Comparison of ENCODE assay signal across 10 cellular contexts in the genomic region with DNA sequence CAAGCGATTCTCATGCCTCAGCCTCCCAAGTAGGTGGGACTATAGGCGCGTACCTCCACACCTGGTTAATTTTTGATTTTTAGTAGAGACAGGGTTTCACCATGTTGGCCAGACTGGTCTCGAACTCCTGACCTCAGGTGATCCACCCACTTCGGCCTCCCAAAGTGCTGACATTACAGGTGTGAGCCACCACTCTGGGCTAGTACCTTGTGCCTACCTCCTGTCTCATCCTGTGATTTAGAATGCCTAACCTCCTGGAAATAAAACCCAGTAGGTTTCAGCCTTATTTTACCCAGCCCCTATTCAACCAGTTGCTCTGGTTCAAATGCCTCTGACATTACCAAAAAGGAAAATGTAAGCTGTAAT. TPM values are rescaled to one million over a fixed set of nuclear protein-coding genes. Genes with fewer than 3 reads are reported as not detected.
A peak's percentile ranks its signal among the peaks of the same experiment; 100 is the strongest.
DNase-seq lines count a peak whose midpoint lies in the region; ATAC-seq, FAIRE-seq and TF ChIP-seq lines count a peak whose summit lies in the region.
"Not testable (repeated sequence)": the region's sequence is repeated elsewhere in the genome, so short reads cannot be mapped to it uniquely, and the experiment has no call there.
"Had no signal": no experiment of that assay in that cellular context is flagged by ENCODE, and none has a peak within 500 bp of the region (broad histone marks: within the 10 kb centered on the region; RNA-seq: fewer than 3 reads in every experiment).

No MANE protein-coding gene starts in this region.

- TF ChIP-seq CTCF in CD4-positive, alpha-beta T cell (IDR thresholded peaks at IDR 0.05); GM23338 (conservative IDR thresholded peaks at IDR 0.05; ENCODE audit: low read depth in 2 of 2); HepG2 (CRISPR knock-in tag; IDR thresholded peaks at IDR 0.05); nephron progenitor cell (IDR thresholded peaks at IDR 0.05): not testable (repeated sequence)

- not testable (repeated sequence) for TF ChIP-seq POLR2A in HepG2 (IDR thresholded peaks at IDR 0.05; ENCODE audit: insufficient read depth in 1 of 2, low read depth in 2 of 2, low read length in 2 of 2)

- H4K20me1 ChIP-seq in GM23338 (replicated peaks; ENCODE audit: insufficient read depth); HepG2 (ENCODE audit: insufficient read depth, low read length): not testable (repeated sequence)

- H3K4me2 ChIP-seq in GM23338; HepG2 (ENCODE audit: low read depth, low read length): not testable (repeated sequence)

- H3K9me3 ChIP-seq in CD4-positive, alpha-beta T cell (ENCODE audit: control insufficient read depth, low read length); HepG2 (ENCODE audit: low read length): not testable (repeated sequence)

- H3K79me2 ChIP-seq in GM23338 (replicated peaks; ENCODE audit: insufficient read depth); HepG2 (ENCODE audit: insufficient read depth, low read length): not testable (repeated sequence)

- peak overlapping the region; percentile 72 for H3K4me3 Mint-ChIP-seq in CD4-positive, alpha-beta T cell
- H3K4me3 Mint-ChIP-seq in GM23338 (peak overlapping the region; percentile 10; the same call in 1 of the 3 replicates), nephron progenitor cell (peak overlapping the region; percentile 32)
- H3K4me3 Mint-ChIP-seq in activated T-helper 1 cell treated with anti-CD3 and anti-CD28 coated beads, Interleukin-12 subunit alpha, Interleukin-12 subunit beta, Interleukin-2, Interleukin-4 antibody, amounts not matched to agents 30 ng/mL and 10 ng/mL and 1 ng/mL, durations not matched to agents 14 hours and 24 hours and 36 hours = peak overlapping the region; percentile 37
- H3K4me3 Mint-ChIP-seq in activated naive CD8-positive, alpha-beta T cell = peak overlapping the region; percentile 38
- H3K4me3 Mint-ChIP-seq in central memory CD8-positive, alpha-beta T cell = peak overlapping the region; percentile 25

- not testable (repeated sequence) for BruUV-seq in HepG2 (replicated peaks; lab: Mats Ljungman, UMichigan)

- H3K27me3 Mint-ChIP-seq in CD4-positive, alpha-beta T cell; activated T-helper 1 cell treated with anti-CD3 and anti-CD28 coated beads, Interleukin-12 subunit alpha, Interleukin-12 subunit beta, Interleukin-2, Interleukin-4 antibody, amounts not matched to agents 30 ng/mL and 10 ng/mL and 1 ng/mL, durations not matched to agents 14 hours and 24 hours and 36 hours (ENCODE audit: insufficient read depth); activated naive CD8-positive, alpha-beta T cell; central memory CD8-positive, alpha-beta T cell: not testable (repeated sequence)
- H3K27me3 Mint-ChIP-seq in GM23338 (ENCODE audit: insufficient read depth, low read depth, poor library complexity) (peaks cover 47% of the 10 kb centered on the region), nephron progenitor cell (ENCODE audit: low read depth, poor library complexity) (peaks cover 81% of the 10 kb centered on the region)

- not testable (repeated sequence) for H3K9me2 ChIP-seq in GM23338 (ENCODE audit: insufficient read depth)

- not testable (repeated sequence) for H3K4me1 ChIP-seq in GM23338 (ENCODE audit: insufficient read depth)
- peaks cover 17% of the 10 kb centered on the region for H3K4me1 ChIP-seq in HepG2 (ENCODE audit: insufficient read depth, low read length)

- TF ChIP-seq EP300 in HepG2 (IDR thresholded peaks at IDR 0.05; ENCODE audit: low read depth in 2 of 2, low read length in 2 of 2); HepG2 (CRISPR knock-in tag; IDR thresholded peaks at IDR 0.05; ENCODE audit: borderline replicate concordance): not testable (repeated sequence)

- not testable (repeated sequence) for H3K9ac ChIP-seq in HepG2 (ENCODE audit: insufficient read depth, low read depth, low read length)

- H3K9me3 Mint-ChIP-seq in CD4-positive, alpha-beta T cell; GM23338; activated T-helper 1 cell treated with anti-CD3 and anti-CD28 coated beads, Interleukin-12 subunit alpha, Interleukin-12 subunit beta, Interleukin-2, Interleukin-4 antibody, amounts not matched to agents 30 ng/mL and 10 ng/mL and 1 ng/mL, durations not matched to agents 14 hours and 24 hours and 36 hours; activated naive CD8-positive, alpha-beta T cell (ENCODE audit: low read depth); central memory CD8-positive, alpha-beta T cell; nephron progenitor cell: not testable (repeated sequence)

- ATAC-seq in CD4-positive, alpha-beta T cell (ENCODE audit: poor library complexity); GM23338; central memory CD8-positive, alpha-beta T cell (replicated peaks; ENCODE audit: extremely low read depth, poor library complexity, severe bottlenecking); HepG2: not testable (repeated sequence)

- not testable (repeated sequence) for H3K4me3 ChIP-seq in GM23338; HepG2 (replicated peaks in 1 of 3; ENCODE audit: insufficient read depth in 1 of 3, low read depth in 2 of 3, low read length in 3 of 3)

- not testable (repeated sequence) for DNase-seq in CD4-positive, alpha-beta T cell; GM23338 (ENCODE audit: low spot score); activated T-helper 1 cell treated with anti-CD3 and anti-CD28 coated beads, Interleukin-12 subunit alpha, Interleukin-12 subunit beta, Interleukin-2, Interleukin-4 antibody, amounts not matched to agents 30 ng/mL and 10 ng/mL and 1 ng/mL, durations not matched to agents 14 hours and 24 hours and 36 hours (ENCODE audit: low spot score); central memory CD8-positive, alpha-beta T cell (ENCODE audit: low spot score in 2 of 2); HepG2 (ENCODE audit: low spot score); nephron progenitor cell

- not testable (repeated sequence) for H3K27ac Mint-ChIP-seq in CD4-positive, alpha-beta T cell; GM23338; activated T-helper 1 cell treated with anti-CD3 and anti-CD28 coated beads, Interleukin-12 subunit alpha, Interleukin-12 subunit beta, Interleukin-2, Interleukin-4 antibody, amounts not matched to agents 30 ng/mL and 10 ng/mL and 1 ng/mL, durations not matched to agents 14 hours and 24 hours and 36 hours; activated naive CD8-positive, alpha-beta T cell; central memory CD8-positive, alpha-beta T cell (ENCODE audit: low read depth); nephron progenitor cell

- not testable (repeated sequence) for H3K36me3 Mint-ChIP-seq in CD4-positive, alpha-beta T cell (ENCODE audit: low read depth); GM23338 (ENCODE audit: low read depth); activated T-helper 1 cell treated with anti-CD3 and anti-CD28 coated beads, Interleukin-12 subunit alpha, Interleukin-12 subunit beta, Interleukin-2, Interleukin-4 antibody, amounts not matched to agents 30 ng/mL and 10 ng/mL and 1 ng/mL, durations not matched to agents 14 hours and 24 hours and 36 hours (ENCODE audit: low read depth); activated naive CD8-positive, alpha-beta T cell; nephron progenitor cell (ENCODE audit: low read depth)
- peaks cover 11% of the 10 kb centered on the region for H3K36me3 Mint-ChIP-seq in central memory CD8-positive, alpha-beta T cell (ENCODE audit: insufficient read depth)

- POLR2A ChIA-PET in CD4-positive, alpha-beta T cell (lab: Charles Lee) = not testable (repeated sequence)
- POLR2A ChIA-PET in HepG2 (lab: Yijun Ruan, JAX) = interaction anchor here (0.7 to 1.0 kb wide), 3 partner anchors 56 to 624 kb away, joined by 3 to 4 read pairs (median 4); a partner anchor contains a TSS

- H3K36me3 ChIP-seq in GM23338 (ENCODE audit: insufficient read depth); HepG2 (replicated peaks in 1 of 2; ENCODE audit: control insufficient read depth in 1 of 2, insufficient read depth in 2 of 2, low read length in 2 of 2): not testable (repeated sequence)

- intact Hi-C loops in CD4-positive, alpha-beta T cell (cut with DNase I, micrococcal nuclease) = loop anchor here (5.0 to 10.0 kb wide), 3 partner anchors 121 to 349 kb away; a partner anchor contains a TSS
- intact Hi-C loops in activated T-helper 1 cell treated with anti-CD3 and anti-CD28 coated beads, Interleukin-12 subunit alpha, Interleukin-12 subunit beta, Interleukin-2, Interleukin-4 antibody, amounts not matched to agents 30 ng/mL and 10 ng/mL and 1 ng/mL, durations not matched to agents 14 hours and 24 hours and 36 hours (cut with micrococcal nuclease) = loop anchor here (10.0 kb wide), 1 partner anchor 1289 kb away; no protein-coding TSS in a partner anchor
- intact Hi-C loops in HepG2 (cut with micrococcal nuclease; ENCODE audit: unreplicated experiment) = not testable (repeated sequence)

- 31% methylated on average over 5 of the region's 5 CpGs for WGBS in HepG2 (ENCODE audit: low lambda C conversion rate)

- not testable (repeated sequence) for H3K27me3 ChIP-seq in CD4-positive, alpha-beta T cell (ENCODE audit: control insufficient read depth, insufficient read depth, low read length)
- H3K27me3 ChIP-seq in GM23338 (ENCODE audit: insufficient read depth) = peaks cover 80% of the 10 kb centered on the region
- H3K27me3 ChIP-seq in HepG2 (ENCODE audit: control insufficient read depth in 1 of 2, insufficient read depth in 2 of 2, low read length in 2 of 2) = peaks cover 2 to 25% of the 10 kb centered on the region in 2 experiments; a peak in 2 of 5 replicates

- H2AFZ ChIP-seq in GM23338; HepG2 (ENCODE audit: low read length): not testable (repeated sequence)

- H3K27ac ChIP-seq in CD4-positive, alpha-beta T cell (ENCODE audit: low read depth, low read length); GM23338 (ENCODE audit: low read depth); HepG2 (ENCODE audit: extremely low read length, insufficient read depth, low read length): not testable (repeated sequence)

- in situ Hi-C loops in HepG2 (cut with HindIII; ENCODE audit: extremely low pct_ligation_motif_present, low pct_unique_long_range_greater_than_20kb) = not testable (repeated sequence)

- FAIRE-seq in HepG2 (lab: Jason Lieb, UNC) = not testable (repeated sequence)

- peaks cover 21% of the 10 kb centered on the region for H3K4me1 Mint-ChIP-seq in CD4-positive, alpha-beta T cell (ENCODE audit: low read depth)
- not testable (repeated sequence) for H3K4me1 Mint-ChIP-seq in GM23338
- H3K4me1 Mint-ChIP-seq in activated T-helper 1 cell treated with anti-CD3 and anti-CD28 coated beads, Interleukin-12 subunit alpha, Interleukin-12 subunit beta, Interleukin-2, Interleukin-4 antibody, amounts not matched to agents 30 ng/mL and 10 ng/mL and 1 ng/mL, durations not matched to agents 14 hours and 24 hours and 36 hours (ENCODE audit: low read depth) = peaks cover 20% of the 10 kb centered on the region
- peaks cover 19% of the 10 kb centered on the region for H3K4me1 Mint-ChIP-seq in activated naive CD8-positive, alpha-beta T cell (ENCODE audit: low read depth)
- peaks cover 22% of the 10 kb centered on the region for H3K4me1 Mint-ChIP-seq in central memory CD8-positive, alpha-beta T cell
- H3K4me1 Mint-ChIP-seq in nephron progenitor cell = peaks cover 21% of the 10 kb centered on the region

- H3F3A ChIP-seq in GM23338 (replicated peaks; ENCODE audit: low read depth) = not testable (repeated sequence)

- not testable (repeated sequence) for TF ChIP-seq RAD21 in HepG2 (CRISPR knock-in tag; IDR thresholded peaks at IDR 0.05)

- CTCF ChIA-PET in CD4-positive, alpha-beta T cell (lab: Charles Lee) = interaction anchor here (0.7 kb wide), 1 partner anchor 898 kb away, joined by 3 read pairs; no protein-coding TSS in a partner anchor
- CTCF ChIA-PET in HepG2 (lab: Yijun Ruan, JAX; ENCODE audit: low intra/inter-chr PET ratio, low total read pairs) = not testable (repeated sequence)

RNA-seq across cellular contexts. Expression of a gene that starts 10.2 kb away (rescaled TPM):
- total RNA-seq in CD4-positive, alpha-beta T cell = not detected
- total RNA-seq in GM23338 (2014; rRNA removed; shearing (Covaris generic)) = 0.12 TPM in 1 of 2 replicates, not detected in the other
- polyA plus RNA-seq in GM23338 (2016; fragmentation: Nextera tagmentation; extraction: Ambion mirVana) = not detected in 2 replicates
- not detected in 2 replicates for total RNA-seq in activated T-helper 1 cell treated with anti-CD3 and anti-CD28 coated beads, Interleukin-12 subunit alpha, Interleukin-12 subunit beta, Interleukin-2, Interleukin-4 antibody, amounts not matched to agents 30 ng/mL and 10 ng/mL and 1 ng/mL, durations not matched to agents 14 hours and 24 hours and 36 hours
- not detected in 2 replicates for total RNA-seq in HepG2 (2016; rRNA removed; fragmentation: Illumina TruSeq; extraction: Trizol)
- not detected in 2 replicates for total RNA-seq in HepG2 (2016; cell fraction: cytosol; rRNA removed; fragmentation: Illumina TruSeq; extraction: Trizol; ENCODE audit: low read depth)
- 0.04 TPM in 1 of 2 replicates, not detected in the other for total RNA-seq in HepG2 (2016; cell fraction: insoluble cytoplasmic fraction; rRNA removed; fragmentation: Illumina TruSeq; extraction: Trizol)
- not detected in 2 replicates for total RNA-seq in HepG2 (2016; cell fraction: membrane; rRNA removed; fragmentation: Illumina TruSeq; extraction: Trizol)
- total RNA-seq in HepG2 (2016; cell fraction: nucleus; rRNA removed; fragmentation: Illumina TruSeq; extraction: Trizol) = not detected in 2 replicates
- 0.03 TPM in 1 of 2 replicates, not detected in the other for polyA plus RNA-seq in HepG2 (2011; rRNA removed)
- not detected in 2 replicates for polyA plus RNA-seq in HepG2 (2011; cell fraction: cytosol; rRNA removed)
- not detected in 2 replicates for polyA plus RNA-seq in HepG2 (2011; cell fraction: nucleus; rRNA removed)
- 0.07 TPM in 1 of 2 replicates, not detected in the other for polyA plus RNA-seq in HepG2 (2012)
- polyA plus RNA-seq in HepG2 (2016; cell fraction: cytosol; fragmentation: Illumina TruSeq; extraction: Trizol; ENCODE audit: low read depth) = not detected in 2 replicates
- polyA plus RNA-seq in HepG2 (2016; cell fraction: insoluble cytoplasmic fraction; fragmentation: Illumina TruSeq; extraction: Trizol; ENCODE audit: low read depth) = not detected in 2 replicates
- polyA plus RNA-seq in HepG2 (2016; cell fraction: membrane; fragmentation: Illumina TruSeq; extraction: Trizol; ENCODE audit: low read depth) = not detected in 2 replicates
- polyA plus RNA-seq in HepG2 (2016; cell fraction: nucleus; fragmentation: Illumina TruSeq; extraction: Trizol; ENCODE audit: insufficient read depth, low read depth) = not detected in 2 replicates
- not detected in 2 replicates for polyA minus RNA-seq in HepG2 (2011; rRNA and poly(A)+ RNA removed; ENCODE audit: low replicate concordance)
- not detected in 2 replicates for polyA minus RNA-seq in HepG2 (2011; cell fraction: cytosol; rRNA and poly(A)+ RNA removed)
- polyA minus RNA-seq in HepG2 (2011; cell fraction: nucleus; rRNA and poly(A)+ RNA removed) = not detected in 2 replicates
- total RNA-seq: A172; CD8-positive, alpha-beta T cell; H4 had no signal

RNA-seq across cellular contexts. Expression of a gene that starts 17.5 kb away (rescaled TPM):
- 1 to 10 TPM; 5.0 to 5.1 TPM for total RNA-seq in CD4-positive, alpha-beta T cell
- total RNA-seq in GM23338 (2014; rRNA removed; shearing (Covaris generic)) = 1.6 and 6.4 TPM in 2 replicates
- polyA plus RNA-seq in GM23338 (2016; fragmentation: Nextera tagmentation; extraction: Ambion mirVana) (1.1 and 2.4 TPM in 2 replicates), HepG2 (2011; rRNA removed) (16.4 and 17.0 TPM in 2 replicates)
- total RNA-seq in activated T-helper 1 cell treated with anti-CD3 and anti-CD28 coated beads, Interleukin-12 subunit alpha, Interleukin-12 subunit beta, Interleukin-2, Interleukin-4 antibody, amounts not matched to agents 30 ng/mL and 10 ng/mL and 1 ng/mL, durations not matched to agents 14 hours and 24 hours and 36 hours = 18.2 and 21.6 TPM in 2 replicates
- 22.1 and 28.8 TPM in 2 replicates for total RNA-seq in HepG2 (2016; rRNA removed; fragmentation: Illumina TruSeq; extraction: Trizol)
- 4.5 and 6.2 TPM in 2 replicates for total RNA-seq in HepG2 (2016; cell fraction: cytosol; rRNA removed; fragmentation: Illumina TruSeq; extraction: Trizol; ENCODE audit: low read depth)
- 22.4 and 26.5 TPM in 2 replicates for total RNA-seq in HepG2 (2016; cell fraction: insoluble cytoplasmic fraction; rRNA removed; fragmentation: Illumina TruSeq; extraction: Trizol)
- total RNA-seq in HepG2 (2016; cell fraction: membrane; rRNA removed; fragmentation: Illumina TruSeq; extraction: Trizol) = 15.3 and 17.5 TPM in 2 replicates
- 21.9 and 23.7 TPM in 2 replicates for total RNA-seq in HepG2 (2016; cell fraction: nucleus; rRNA removed; fragmentation: Illumina TruSeq; extraction: Trizol)
- polyA plus RNA-seq in HepG2 (2011; cell fraction: cytosol; rRNA removed) = 8.7 and 11.5 TPM in 2 replicates
- 27.9 and 31.1 TPM in 2 replicates for polyA plus RNA-seq in HepG2 (2011; cell fraction: nucleus; rRNA removed)
- 13.6 and 14.9 TPM in 2 replicates for polyA plus RNA-seq in HepG2 (2012)
- 2.1 and 3.0 TPM in 2 replicates for polyA plus RNA-seq in HepG2 (2016; cell fraction: cytosol; fragmentation: Illumina TruSeq; extraction: Trizol; ENCODE audit: low read depth)
- 18.9 and 19.0 TPM in 2 replicates for polyA plus RNA-seq in HepG2 (2016; cell fraction: insoluble cytoplasmic fraction; fragmentation: Illumina TruSeq; extraction: Trizol; ENCODE audit: low read depth)
- 4.9 and 6.7 TPM in 2 replicates for polyA plus RNA-seq in HepG2 (2016; cell fraction: membrane; fragmentation: Illumina TruSeq; extraction: Trizol; ENCODE audit: low read depth)
- 40.2 and 44.5 TPM in 2 replicates for polyA plus RNA-seq in HepG2 (2016; cell fraction: nucleus; fragmentation: Illumina TruSeq; extraction: Trizol; ENCODE audit: insufficient read depth, low read depth)
- 8.3 and 15.8 TPM in 2 replicates for polyA minus RNA-seq in HepG2 (2011; rRNA and poly(A)+ RNA removed; ENCODE audit: low replicate concordance)
- 10.1 and 14.8 TPM in 2 replicates for polyA minus RNA-seq in HepG2 (2011; cell fraction: cytosol; rRNA and poly(A)+ RNA removed)
- polyA minus RNA-seq in HepG2 (2011; cell fraction: nucleus; rRNA and poly(A)+ RNA removed) = 21.9 and 37.8 TPM in 2 replicates

RNA-seq across cellular contexts. Expression of a gene that starts 55.6 kb away (rescaled TPM):
- 100 to 1,000 TPM; 146 to 147 TPM for total RNA-seq in CD4-positive, alpha-beta T cell
- 744 and 784 TPM in 2 replicates for total RNA-seq in GM23338 (2014; rRNA removed; shearing (Covaris generic))
- polyA plus RNA-seq in GM23338 (2016; fragmentation: Nextera tagmentation; extraction: Ambion mirVana) (785 and 805 TPM in 2 replicates), HepG2 (2011; rRNA removed) (473 and 489 TPM in 2 replicates)
- 533 and 548 TPM in 2 replicates for total RNA-seq in activated T-helper 1 cell treated with anti-CD3 and anti-CD28 coated beads, Interleukin-12 subunit alpha, Interleukin-12 subunit beta, Interleukin-2, Interleukin-4 antibody, amounts not matched to agents 30 ng/mL and 10 ng/mL and 1 ng/mL, durations not matched to agents 14 hours and 24 hours and 36 hours
- total RNA-seq in HepG2 (2016; rRNA removed; fragmentation: Illumina TruSeq; extraction: Trizol) = 778 and 844 TPM in 2 replicates
- total RNA-seq in HepG2 (2016; cell fraction: cytosol; rRNA removed; fragmentation: Illumina TruSeq; extraction: Trizol; ENCODE audit: low read depth) = 240 and 247 TPM in 2 replicates
- 807 and 874 TPM in 2 replicates for total RNA-seq in HepG2 (2016; cell fraction: insoluble cytoplasmic fraction; rRNA removed; fragmentation: Illumina TruSeq; extraction: Trizol)
- 271 and 293 TPM in 2 replicates for total RNA-seq in HepG2 (2016; cell fraction: membrane; rRNA removed; fragmentation: Illumina TruSeq; extraction: Trizol)
- total RNA-seq in HepG2 (2016; cell fraction: nucleus; rRNA removed; fragmentation: Illumina TruSeq; extraction: Trizol) = 288 and 319 TPM in 2 replicates
- polyA plus RNA-seq in HepG2 (2011; cell fraction: cytosol; rRNA removed) = 454 and 565 TPM in 2 replicates
- polyA plus RNA-seq in HepG2 (2011; cell fraction: nucleus; rRNA removed) = 241 and 254 TPM in 2 replicates
- polyA plus RNA-seq in HepG2 (2012) = 287 and 337 TPM in 2 replicates
- polyA plus RNA-seq in HepG2 (2016; cell fraction: cytosol; fragmentation: Illumina TruSeq; extraction: Trizol; ENCODE audit: low read depth) = 214 and 218 TPM in 2 replicates
- 583 and 611 TPM in 2 replicates for polyA plus RNA-seq in HepG2 (2016; cell fraction: insoluble cytoplasmic fraction; fragmentation: Illumina TruSeq; extraction: Trizol; ENCODE audit: low read depth)
- 190 and 196 TPM in 2 replicates for polyA plus RNA-seq in HepG2 (2016; cell fraction: membrane; fragmentation: Illumina TruSeq; extraction: Trizol; ENCODE audit: low read depth)
- 401 and 413 TPM in 2 replicates for polyA plus RNA-seq in HepG2 (2016; cell fraction: nucleus; fragmentation: Illumina TruSeq; extraction: Trizol; ENCODE audit: insufficient read depth, low read depth)
- polyA minus RNA-seq in HepG2 (2011; rRNA and poly(A)+ RNA removed; ENCODE audit: low replicate concordance) = 137 and 221 TPM in 2 replicates
- polyA minus RNA-seq in HepG2 (2011; cell fraction: cytosol; rRNA and poly(A)+ RNA removed) = 125 and 146 TPM in 2 replicates
- polyA minus RNA-seq in HepG2 (2011; cell fraction: nucleus; rRNA and poly(A)+ RNA removed) = 61.2 and 82.5 TPM in 2 replicates

Comparison
In these comparisons a context has a peak if more than half of its experiments do, and no peak if none do; other contexts are left out.
1. H3K4me3 Mint-ChIP-seq: peak in every context shown above with its lines; median percentile 72 in CD4-positive, alpha-beta T cell; 38 in activated naive CD8-positive, alpha-beta T cell; 37 in activated T-helper 1 cell treated with anti-CD3 and anti-CD28 coated beads, Interleukin-12 subunit alpha, Interleukin-12 subunit beta, Interleukin-2, Interleukin-4 antibody, amounts not matched to agents 30 ng/mL and 10 ng/mL and 1 ng/mL, durations not matched to agents 14 hours and 24 hours and 36 hours; 32 in nephron progenitor cell; 25 in central memory CD8-positive, alpha-beta T cell; 10 in GM23338.